8 cellular contexts compared by ENCODE assay signal in genomic region chr2:86807462-86808275, GRCh38. TPM values are rescaled to one million over a fixed set of nuclear protein-coding genes. Genes with fewer than 3 reads are reported as not detected.
DNase-seq lines count a peak whose midpoint lies in the region; ATAC-seq and TF ChIP-seq lines count a peak whose summit lies in the region.

No MANE protein-coding gene starts in this region.

- no peaks in the 10 kb centered on the region for H3K9me3 ChIP-seq in Caco-2
- no peaks in the 10 kb centered on the region for H3K9me3 ChIP-seq in ovary

- TF ChIP-seq CTCF in Caco-2 (IDR thresholded peaks at IDR 0.05; ENCODE audit: insufficient read depth in 1 of 2, low read depth in 1 of 2, low read length in 1 of 2, severe bottlenecking in 1 of 2, unreplicated experiment in 1 of 2), result no peak
- no peak for TF ChIP-seq CTCF in GM23338 (conservative IDR thresholded peaks at IDR 0.05; ENCODE audit: low read depth in 2 of 2)
- TF ChIP-seq CTCF in ovary (IDR thresholded peaks at IDR 0.05), result no peak

- POLR2A ChIA-PET in Caco-2 (lab: Charles Lee), result interaction anchor here (0.6 kb wide), 1 partner anchor 15 kb away, joined by 4 read pairs; no protein-coding TSS in a partner anchor

- H3K27me3 Mint-ChIP-seq in Caco-2 (ENCODE audit: insufficient read depth, unreplicated experiment) (no peaks in the 10 kb centered on the region), GM23338 (ENCODE audit: insufficient read depth, low read depth, poor library complexity) (peaks cover 25% of the 10 kb centered on the region)

- no TSS peak for BruUV-seq in Caco-2 (replicated peaks; lab: Mats Ljungman, UMichigan)

- H3K36me3 ChIP-seq in Caco-2 (ENCODE audit: control insufficient read depth, insufficient read depth, low read length), result no peaks in the 10 kb centered on the region
- H3K36me3 ChIP-seq in GM23338 (ENCODE audit: insufficient read depth), result no peaks in the 10 kb centered on the region
- no peaks in the 10 kb centered on the region for H3K36me3 ChIP-seq in ovary

- H3K27ac ChIP-seq in GM23338 (ENCODE audit: low read depth) (no peak overlapping the region), ovary (no peak overlapping the region)

- H3K9me3 Mint-ChIP-seq in Caco-2 (ENCODE audit: unreplicated experiment) (no peaks in the 10 kb centered on the region), GM23338 (no peaks in the 10 kb centered on the region)
- H3K9me3 Mint-ChIP-seq in activated naive CD4-positive, alpha-beta T cell treated with anti-CD3 and anti-CD28 coated beads, Interleukin-2, amount 50 U/mL, for 72 hours, result no peaks in the 10 kb centered on the region

- H3K27me3 ChIP-seq in Caco-2 (replicated peaks; ENCODE audit: control insufficient read depth, insufficient read depth, low read length) (no peaks in the 10 kb centered on the region), GM23338 (ENCODE audit: insufficient read depth) (peaks cover 36% of the 10 kb centered on the region), ovary (no peaks in the 10 kb centered on the region)

- H3K36me3 Mint-ChIP-seq in Caco-2 (ENCODE audit: insufficient read depth, unreplicated experiment) (peaks cover 19% of the 10 kb centered on the region), GM23338 (ENCODE audit: low read depth) (no peaks in the 10 kb centered on the region)
- no peaks in the 10 kb centered on the region for H3K36me3 Mint-ChIP-seq in activated naive CD4-positive, alpha-beta T cell treated with anti-CD3 and anti-CD28 coated beads, Interleukin-2, amount 50 U/mL, for 72 hours

- H3K4me1 ChIP-seq in Caco-2, result no peaks in the 10 kb centered on the region
- peaks cover 7% of the 10 kb centered on the region for H3K4me1 ChIP-seq in GM23338 (ENCODE audit: insufficient read depth)
- no peaks in the 10 kb centered on the region for H3K4me1 ChIP-seq in ovary (ENCODE audit: insufficient read depth)

- 0 out of 2 replicates have a peak, but pooled peaks cover 2% of the 10 kb centered on the region for H3F3A ChIP-seq in GM23338 (replicated peaks; ENCODE audit: low read depth)

- H3K4me1 Mint-ChIP-seq in Caco-2 (ENCODE audit: low read depth, unreplicated experiment), result no peaks in the 10 kb centered on the region
- peaks cover 10% of the 10 kb centered on the region for H3K4me1 Mint-ChIP-seq in GM23338

- H3K27ac Mint-ChIP-seq in Caco-2 (ENCODE audit: unreplicated experiment), result peak overlapping the region; percentile 28
- H3K27ac Mint-ChIP-seq in GM23338, result no peak overlapping the region
- H3K27ac Mint-ChIP-seq in activated naive CD4-positive, alpha-beta T cell treated with anti-CD3 and anti-CD28 coated beads, Interleukin-2, amount 50 U/mL, for 72 hours, result no peak overlapping the region

- peak overlapping the region; percentile 89 for H3K4me2 ChIP-seq in GM23338

- CTCF ChIA-PET in Caco-2 (lab: Charles Lee), result interaction anchor here (0.9 to 1.3 kb wide), 4 partner anchors 17 to 1507 kb away, joined by 3 to 8 read pairs (median 5); no protein-coding TSS in a partner anchor

- no peaks in the 10 kb centered on the region for H3K9me2 ChIP-seq in GM23338 (ENCODE audit: insufficient read depth)

- no peaks in the 10 kb centered on the region for H4K20me1 ChIP-seq in GM23338 (replicated peaks; ENCODE audit: insufficient read depth)

- DNase-seq in Caco-2 (peak; percentile 83 to 85), GM23338 (ENCODE audit: low spot score) (peak; percentile 82), NCI-H345 (lab: John Stamatoyannopoulos, UW) (peak; percentile 79), Right ventricle myocardium superior (peak; percentile 65), ovary (peak in 4 of 5 donors; percentile 25 to 55 (median 37)), medulla oblongata (ENCODE audit: extremely low spot score) (no peak)
- peak in 1 of 2 donors; percentile 32 for DNase-seq in activated naive CD4-positive, alpha-beta T cell treated with anti-CD3 and anti-CD28 coated beads, Interleukin-2, amount 50 U/mL, for 72 hours (ENCODE audit: low spot score in 2 of 2)

- H3K4me3 Mint-ChIP-seq in Caco-2 (ENCODE audit: unreplicated experiment), result peak overlapping the region; percentile 77
- H3K4me3 Mint-ChIP-seq in GM23338, result peak overlapping the region; percentile 85

- intact Hi-C loops in Caco-2 (cut with micrococcal nuclease; ENCODE audit: unreplicated experiment), result loop anchor here (1.0 to 2.0 kb wide), 2 partner anchors 21 to 43 kb away; no protein-coding TSS in a partner anchor
- intact Hi-C loops in Right ventricle myocardium superior (cut with DNase I), result no loop called here
- intact Hi-C loops in ovary (cut with DNase I), result no loop called here

- no peak for TF ChIP-seq EP300 in ovary (IDR thresholded peaks at IDR 0.05)

- peak; percentile 80 for ATAC-seq in GM23338
- ATAC-seq in activated naive CD4-positive, alpha-beta T cell treated with anti-CD3 and anti-CD28 coated beads, Interleukin-2, amount 50 U/mL, for 72 hours, result peak; percentile 46 to 52
- peak; percentile 72 for ATAC-seq in Right ventricle myocardium superior (ENCODE audit: poor library complexity)
- no peak for ATAC-seq in HG03045 (IDR thresholded peaks at IDR 0.05; ENCODE audit: unreplicated experiment)

- peak overlapping the region; percentile 77 for H3K4me3 ChIP-seq in Caco-2 (ENCODE audit: low read depth, low read length)
- peak overlapping the region; percentile 79 for H3K4me3 ChIP-seq in GM23338
- H3K4me3 ChIP-seq in ovary, result peak overlapping the region; percentile 39

- H2AFZ ChIP-seq in GM23338, result peak overlapping the region; percentile 99

- H3K79me2 ChIP-seq in GM23338 (replicated peaks; ENCODE audit: insufficient read depth), result no peaks in the 10 kb centered on the region

- whole genome bisulfite sequencing in ovary, 3 donors, result 0 to 1% (median 0%) methylated on average over 42 to 52 of the region's 52 CpGs

- TF ChIP-seq POLR2A in ovary (IDR thresholded peaks at IDR 0.05), result no peak

TF ChIP-seq in GM23338, 12 proteins besides CTCF, POLR2A, EP300 and RAD21:
- TF ChIP-seq ZNF114 (CRISPR knock-in tag; IDR thresholded peaks at IDR 0.05) (no peak), EZH2 (IDR thresholded peaks at IDR 0.05; ENCODE audit: low read depth, unreplicated experiment) (peak; percentile 50)

RNA-seq across cellular contexts. Expression of gene CD8A, which starts 17.0 kb away (rescaled TPM):
- total RNA-seq in Caco-2 (2022), result 1.5 and 1.6 TPM in 2 replicates
- total RNA-seq in GM23338 (2014; rRNA removed; shearing (Covaris generic)), result 0.24 and 0.54 TPM in 2 replicates
- 0.12 and 0.19 TPM in 2 replicates for polyA plus RNA-seq in GM23338 (2016; fragmentation: Nextera tagmentation; extraction: Ambion mirVana)
- 1 to 10 TPM in 1 of 2 donors, under 1 TPM in 1; 0.31 to 1.7 TPM for total RNA-seq in activated naive CD4-positive, alpha-beta T cell treated with anti-CD3 and anti-CD28 coated beads, Interleukin-2, amount 50 U/mL, for 72 hours
- total RNA-seq in Right ventricle myocardium superior, result 0.51 TPM
- total RNA-seq in ovary, result 1 to 10 TPM in 4 of 7 donors, under 1 TPM in 3; 0.53 to 2.1 (median 1.1) TPM
- 10 to 100 TPM in 1 of 2 donors, 1 to 10 TPM in 1; 1.1 to 10.0 TPM for polyA plus RNA-seq in ovary

RNA-seq across cellular contexts. Expression of gene CD8B, which starts 54.0 kb away (rescaled TPM):
- total RNA-seq in Caco-2 (2022) (9.1 and 10.0 TPM in 2 replicates), Right ventricle myocardium superior (0.46 TPM), ovary (1 to 10 TPM in 2 of 7 donors, under 1 TPM in 4, not detected in 1; 0.22 to 1.5 (median 0.50) TPM)
- 0.31 and 3.0 TPM in 2 replicates for total RNA-seq in GM23338 (2014; rRNA removed; shearing (Covaris generic))
- polyA plus RNA-seq in GM23338 (2016; fragmentation: Nextera tagmentation; extraction: Ambion mirVana) (0.61 and 0.63 TPM in 2 replicates), ovary (1 to 10 TPM in 1 of 2 donors, under 1 TPM in 1; 0.47 to 3.2 TPM)
- 1 to 10 TPM; 1.3 to 2.8 TPM for total RNA-seq in activated naive CD4-positive, alpha-beta T cell treated with anti-CD3 and anti-CD28 coated beads, Interleukin-2, amount 50 U/mL, for 72 hours
